In genomic region chr15:88465633-88466219, GRCh38 we compare ENCODE assay signal across 1 cellular context.
TF ChIP-seq lines count a peak whose summit lies in the region.

No MANE protein-coding gene starts in this region.

TF ChIP-seq in HepG2, 621 proteins besides CTCF, POLR2A, EP300 and RAD21 (continued from another document):
- TF ChIP-seq ZNF142 (CRISPR knock-in tag; IDR thresholded peaks at IDR 0.05) (no peak), STAG1 (CRISPR knock-in tag; IDR thresholded peaks at IDR 0.05) (no peak), ZNF160 (CRISPR knock-in tag; IDR thresholded peaks at IDR 0.05) (no peak), ZKSCAN1 (IDR thresholded peaks at IDR 0.05; ENCODE audit: low read length) (no peak), ZNF740 (CRISPR knock-in tag; IDR thresholded peaks at IDR 0.05) (no peak), DRAP1 (CRISPR knock-in tag; IDR thresholded peaks at IDR 0.05) (peak; percentile 30; the same call in 1 of the 2 replicates), BCLAF1 (IDR thresholded peaks at IDR 0.05) (no peak), RELA (CRISPR knock-in tag; IDR thresholded peaks at IDR 0.05) (no peak), GFI1 (CRISPR knock-in tag; IDR thresholded peaks at IDR 0.05; ENCODE audit: borderline replicate concordance) (no peak; the same call in 1 of the 2 replicates), HOXA5 (CRISPR knock-in tag; IDR thresholded peaks at IDR 0.05) (peak; percentile 63; the same call in 1 of the 2 replicates), ZNF256 (CRISPR knock-in tag; conservative IDR thresholded peaks at IDR 0.05) (peak; percentile 70; the same call in 1 of the 2 replicates), PHF21A (CRISPR knock-in tag; IDR thresholded peaks at IDR 0.05) (peak; percentile 65; the same call in 1 of the 2 replicates), ZFY (CRISPR knock-in tag; IDR thresholded peaks at IDR 0.05) (no peak), NR0B2 (CRISPR knock-in tag; IDR thresholded peaks at IDR 0.05) (no peak), ZNF597 (CRISPR knock-in tag; IDR thresholded peaks at IDR 0.05) (no peak), FIP1L1 (IDR thresholded peaks at IDR 0.05; ENCODE audit: borderline replicate concordance, insufficient read depth, low read depth, low read length) (no peak), ZNF878 (CRISPR knock-in tag; IDR thresholded peaks at IDR 0.05) (peak; percentile 63; the same call in 1 of the 2 replicates), ZNF557 (CRISPR knock-in tag; IDR thresholded peaks at IDR 0.05) (0 out of 2 replicates have a peak, but pooled peaks have one; percentile 38), DR1 (CRISPR knock-in tag; IDR thresholded peaks at IDR 0.05) (no peak), PHF20 (CRISPR knock-in tag; IDR thresholded peaks at IDR 0.05) (no peak), ZNF30 (CRISPR knock-in tag; IDR thresholded peaks at IDR 0.05) (no peak), ZKSCAN8 (CRISPR knock-in tag; IDR thresholded peaks at IDR 0.05; ENCODE audit: borderline replicate concordance) (peak; percentile 71; the same call in 1 of the 2 replicates), FOXM1 (CRISPR knock-in tag; IDR thresholded peaks at IDR 0.05) (no peak), ZNF776 (CRISPR knock-in tag; IDR thresholded peaks at IDR 0.05) (no peak), FOXK1 (CRISPR knock-in tag; IDR thresholded peaks at IDR 0.05; ENCODE audit: borderline replicate concordance, low read depth) (peak; percentile 75; the same call in 1 of the 2 replicates), ZNF180 (CRISPR knock-in tag; IDR thresholded peaks at IDR 0.05; ENCODE audit: borderline replicate concordance, low read depth) (no peak), ZNF563 (CRISPR knock-in tag; IDR thresholded peaks at IDR 0.05) (no peak), ZNF414 (CRISPR knock-in tag; IDR thresholded peaks at IDR 0.05) (0 out of 2 replicates have a peak, but pooled peaks have one; percentile 66), MAZ (IDR thresholded peaks at IDR 0.05; ENCODE audit: borderline replicate concordance, low read depth, low read length) (peak; percentile 48; the same call in 1 of the 2 replicates), MAZ (CRISPR knock-in tag; IDR thresholded peaks at IDR 0.05; ENCODE audit: low read depth) (no peak), MED8 (CRISPR knock-in tag; IDR thresholded peaks at IDR 0.05; ENCODE audit: insufficient replicate concordance) (no peak), NRL (CRISPR knock-in tag; IDR thresholded peaks at IDR 0.05; ENCODE audit: borderline replicate concordance) (no peak), POLR2G (IDR thresholded peaks at IDR 0.05; ENCODE audit: low read depth, low read length) (no peak), TAF1 (CRISPR knock-in tag; IDR thresholded peaks at IDR 0.05) (no peak; the same call in 1 of the 2 replicates), TEAD3 (CRISPR knock-in tag; optimal IDR thresholded peaks at IDR 0.05; ENCODE audit: borderline replicate concordance) (peak; percentile 89), HMGA1 (CRISPR knock-in tag; conservative IDR thresholded peaks at IDR 0.05) (no peak), PRDM15 (CRISPR knock-in tag; IDR thresholded peaks at IDR 0.05) (no peak), ZBTB4 (CRISPR knock-in tag; IDR thresholded peaks at IDR 0.05; ENCODE audit: borderline replicate concordance) (no peak)
